ENCODE assay signal across 14 cellular contexts in the genomic region with DNA sequence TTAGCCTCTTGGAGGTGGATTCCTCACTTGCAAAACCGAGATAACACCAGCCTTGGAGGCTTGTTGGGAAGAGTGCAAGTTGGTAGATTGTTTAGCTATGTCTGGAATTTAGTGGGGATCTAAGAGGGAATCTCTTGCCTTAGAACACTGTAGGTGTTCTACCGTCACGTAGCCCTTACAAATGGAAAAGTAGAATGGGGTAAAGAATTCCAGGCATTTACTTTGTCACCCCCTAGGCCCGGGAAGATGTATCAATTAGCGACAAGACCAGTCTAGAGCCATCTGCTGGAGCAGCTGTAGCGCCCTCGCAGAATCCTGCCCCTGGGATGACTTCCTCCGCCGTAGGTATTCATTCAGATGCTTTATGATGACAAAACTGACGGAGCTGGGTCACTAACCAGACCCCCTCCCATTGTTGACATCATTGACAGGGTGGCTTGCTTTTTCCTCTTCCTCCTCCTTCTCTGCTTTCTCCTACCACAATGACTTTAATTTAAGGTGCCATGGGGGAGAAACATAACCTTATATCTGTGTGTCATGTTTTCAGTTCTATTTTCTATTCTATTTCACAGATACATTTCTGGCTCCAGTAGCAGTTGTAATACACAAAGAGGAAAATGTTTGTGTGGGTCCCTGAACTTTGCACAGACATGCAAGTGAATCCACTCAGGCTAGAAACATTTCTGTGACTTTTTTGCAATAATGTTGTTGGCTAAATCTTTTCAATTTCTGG.
DNase-seq lines count a peak whose midpoint lies in the region; ATAC-seq and FAIRE-seq lines count a peak whose summit lies in the region.
"Had no signal": no experiment of that assay in that cellular context is flagged by ENCODE, and none has a peak within 500 bp of the region (broad histone marks: within the 10 kb centered on the region; RNA-seq: fewer than 3 reads in every experiment).

No MANE protein-coding gene starts in this region.

- FAIRE-seq in urothelium cell line (lab: Jason Lieb, UNC) = peak; percentile 20

- peak; percentile 52 for ATAC-seq in HG02885 (IDR thresholded peaks at IDR 0.05; ENCODE audit: poor library complexity, unreplicated experiment)
- ATAC-seq: CD8-positive, alpha-beta T cell; Right ventricle myocardium inferior had no signal

- peak; percentile 78 for DNase-seq in amniotic epithelial cell (ENCODE audit: low read depth)
- peak; percentile 40 for DNase-seq in iPS-NIHi11 (ENCODE audit: low spot score)
- DNase-seq in urothelium cell line (ENCODE audit: low spot score) = no peak
- no peak for DNase-seq in cerebellar cortex (ENCODE audit: low spot score)
- DNase-seq in anterior cingulate cortex (lab: John Stamatoyannopoulos, UW) = no peak
- no peak for DNase-seq in SW480 (ENCODE audit: low spot score)
- DNase-seq: BE2C; CD8-positive, alpha-beta T cell; KG1; NCI-H1092; NCI-H2227 treated with DMSO at 0.1 percent for 48 hours; SK-N-SH had no signal

Comparison
In these comparisons a context has a peak if more than half of its experiments do, and no peak if none do; other contexts are left out.
1. DNase-seq: peak in amniotic epithelial cell (single experiment) and iPS-NIHi11 (single experiment); none in urothelium cell line (single experiment), cerebellar cortex (single experiment), anterior cingulate cortex (0 of 58) and SW480 (single experiment).